Comparison of ENCODE assay signal across 22 cellular contexts in genomic region chr17:34452769-34453168, GRCh38.
"Had no signal": no experiment of that assay in that cellular context is flagged by ENCODE, and none has a peak within 500 bp of the region (broad histone marks: within the 10 kb centered on the region; RNA-seq: fewer than 3 reads in every experiment).

No MANE protein-coding gene starts in this region.

- H3K4me3 Mint-ChIP-seq: endodermal cell, mesothelial cell of epicardium, natural killer cell, neural crest cell had no signal

- H3K36me3 ChIP-seq: colonic mucosa, gastrocnemius medialis, heart right ventricle, ovary, right atrium auricular region, tibial artery, upper lobe of left lung, uterus had no signal

- H3K4me3 ChIP-seq: colonic mucosa, gastrocnemius medialis, heart right ventricle, ovary, right atrium auricular region, tibial artery, upper lobe of left lung, uterus had no signal

- H3K27ac Mint-ChIP-seq: endodermal cell, mesothelial cell of epicardium, natural killer cell had no signal

- DNase-seq: colonic mucosa; effector CD4-positive, alpha-beta T cell; endodermal cell; gastrocnemius medialis; heart right ventricle; hypothalamus; kidney glomerular epithelial cell; mammary epithelial cell; natural killer cell; nucleus accumbens; ovary; small intestine; stimulated activated CD4-positive, alpha-beta T cell treated with anti-CD3 and anti-CD28 coated beads, Interleukin-12 subunit alpha, Interleukin-12 subunit beta, amount 100 ng/mL, for 4 hours; stimulated activated naive CD8-positive, alpha-beta T cell treated with anti-CD3 and anti-CD28 coated beads, Interleukin-15, Interleukin-2, amounts not matched to agents 100 U/mL and 50 U/mL, for 24 hours; tibial artery; upper lobe of left lung; uterus had no signal

- H3K4me1 Mint-ChIP-seq: endodermal cell, mesothelial cell of epicardium, natural killer cell, neural crest cell had no signal

- H3K36me3 Mint-ChIP-seq: mesothelial cell of epicardium, natural killer cell had no signal

- FAIRE-seq: endothelial cell of umbilical vein, islet of Langerhans, small intestine had no signal

- H3K27ac ChIP-seq: colonic mucosa, gastrocnemius medialis, heart right ventricle, ovary, right atrium auricular region, tibial artery, upper lobe of left lung, uterus had no signal

- H3K4me1 ChIP-seq: colonic mucosa, gastrocnemius medialis, heart right ventricle, right atrium auricular region, tibial artery, upper lobe of left lung, uterus had no signal

- H3K27me3 ChIP-seq: colonic mucosa, ovary, right atrium auricular region, upper lobe of left lung, uterus had no signal

- H3K9me3 ChIP-seq: colonic mucosa, gastrocnemius medialis, heart right ventricle, ovary, right atrium auricular region, tibial artery, upper lobe of left lung, uterus had no signal

- H3K9me3 Mint-ChIP-seq: endodermal cell, mesothelial cell of epicardium, natural killer cell, neural crest cell had no signal

- ATAC-seq: gastrocnemius medialis; heart right ventricle; natural killer cell; stimulated activated naive CD8-positive, alpha-beta T cell treated with anti-CD3 and anti-CD28 coated beads, Interleukin-15, Interleukin-2, amounts not matched to agents 100 U/mL and 50 U/mL, for 24 hours had no signal
